Comparison of ENCODE assay signal across 10 cellular contexts in genomic region chr3:21330293-21330692, GRCh38.
DNase-seq lines count a peak whose midpoint lies in the region; ATAC-seq, FAIRE-seq and TF ChIP-seq lines count a peak whose summit lies in the region.
"Had no signal": no experiment of that assay in that cellular context is flagged by ENCODE, and none has a peak within 500 bp of the region (broad histone marks: within the 10 kb centered on the region; RNA-seq: fewer than 3 reads in every experiment).

No MANE protein-coding gene starts in this region.

- ATAC-seq in GM18907 (IDR thresholded peaks at IDR 0.05; ENCODE audit: unreplicated experiment) (peak; percentile 84), HG02840 (IDR thresholded peaks at IDR 0.05; ENCODE audit: low FRiP score, unreplicated experiment) (peak; percentile 85), lower lobe of right lung (peak in 1 of 2 donors; percentile 76)

- H3K36me3 ChIP-seq in lower lobe of right lung: no peaks in the 10 kb centered on the region
- H3K36me3 ChIP-seq: HAP-1, pancreas had no signal

- no peaks in the 10 kb centered on the region for H3K4me1 ChIP-seq in lower lobe of right lung
- H3K4me1 ChIP-seq: HAP-1, pancreas had no signal

- H3K27me3 ChIP-seq in lower lobe of right lung (ENCODE audit: low read depth): no peaks in the 10 kb centered on the region
- H3K27me3 ChIP-seq: pancreas had no signal

- TF ChIP-seq CTCF in lower lobe of right lung (IDR thresholded peaks at IDR 0.05): no peak

- no peak for FAIRE-seq in RCC 7860 (lab: Jason Lieb, UNC)
- FAIRE-seq: pancreas had no signal

- no peak overlapping the region for H3K27ac ChIP-seq in lower lobe of right lung
- H3K27ac ChIP-seq: pancreas had no signal

- H3K9me3 ChIP-seq in lower lobe of right lung: no peaks in the 10 kb centered on the region
- H3K9me3 ChIP-seq: HAP-1, pancreas had no signal

- H3K4me3 ChIP-seq in lower lobe of right lung: peak overlapping the region; percentile 28
- H3K4me3 ChIP-seq: HAP-1, pancreas had no signal

- DNase-seq in RCC 7860 (ENCODE audit: low spot score): peak; percentile 8
- no peak for DNase-seq in lower lobe of right lung
- no peak for DNase-seq in NCI-H1092 (lab: John Stamatoyannopoulos, UW)
- no peak for DNase-seq in D341Med (ENCODE audit: low spot score)
- no peak for DNase-seq in cerebellar cortex (ENCODE audit: low spot score)
- no peak for DNase-seq in HuH-7 (ENCODE audit: low spot score)
- DNase-seq: pancreas had no signal

- intact Hi-C loops in lower lobe of right lung (cut with DNase I): no loop called here
